Comparison of ENCODE assay signal across 4 cellular contexts in the genomic region with DNA sequence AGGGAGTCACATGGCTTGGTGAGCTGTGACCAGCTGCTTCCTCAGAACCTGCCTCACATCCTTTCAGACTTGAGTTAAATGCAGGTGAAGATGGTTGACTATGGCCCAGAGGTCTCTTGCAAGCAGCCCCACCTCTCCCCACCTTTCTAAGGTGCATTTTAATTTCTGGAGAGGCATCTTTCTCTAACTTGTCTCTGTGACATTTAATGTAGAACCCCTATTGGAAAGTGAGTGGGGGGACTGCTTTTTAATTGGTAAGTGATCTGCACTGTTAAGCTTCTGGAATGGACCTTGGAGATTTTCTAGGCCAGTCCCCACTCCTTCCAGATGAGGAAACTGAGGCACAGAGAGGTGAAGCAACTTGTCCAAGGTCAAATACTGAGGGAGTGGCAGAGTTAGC. TPM values are rescaled to one million over a fixed set of nuclear protein-coding genes. Genes with fewer than 3 reads are reported as not detected.
"Had no signal": no experiment of that assay in that cellular context is flagged by ENCODE, and none has a peak within 500 bp of the region (broad histone marks: within the 10 kb centered on the region; RNA-seq: fewer than 3 reads in every experiment).

No MANE protein-coding gene starts in this region.

- ATAC-seq: GM12878 had no signal

- DNase-seq: GDM1, GF-D8 had no signal

- H3K4me3 ChIP-seq: GM12878 had no signal

RNA-seq across cellular contexts. Expression of a gene that starts 37.3 kb away (rescaled TPM):
- total RNA-seq: G401, GM12878 had no signal
- polyA plus RNA-seq: GM12878 had no signal
